1 cellular context compared by ENCODE assay signal in genomic region chr2:160666019-160666676, GRCh38.
TF ChIP-seq lines count a peak whose summit lies in the region.

No MANE protein-coding gene starts in this region.

TF ChIP-seq in H1, 55 proteins besides CTCF, POLR2A, EP300 and RAD21 (continued from another document):
- TF ChIP-seq KDM5A (IDR thresholded peaks at IDR 0.05; ENCODE audit: low read length) (no peak), HDAC6 (IDR thresholded peaks at IDR 0.05; ENCODE audit: low read depth, low read length) (no peak), JUND (IDR thresholded peaks at IDR 0.05; ENCODE audit: low read length) (no peak), TBP (IDR thresholded peaks at IDR 0.05; ENCODE audit: low read depth, low read length) (no peak), TAF1 (IDR thresholded peaks at IDR 0.05; ENCODE audit: low read depth, low read length) (no peak), SIRT6 (IDR thresholded peaks at IDR 0.05; ENCODE audit: low read length) (no peak)
